In the genomic region with DNA sequence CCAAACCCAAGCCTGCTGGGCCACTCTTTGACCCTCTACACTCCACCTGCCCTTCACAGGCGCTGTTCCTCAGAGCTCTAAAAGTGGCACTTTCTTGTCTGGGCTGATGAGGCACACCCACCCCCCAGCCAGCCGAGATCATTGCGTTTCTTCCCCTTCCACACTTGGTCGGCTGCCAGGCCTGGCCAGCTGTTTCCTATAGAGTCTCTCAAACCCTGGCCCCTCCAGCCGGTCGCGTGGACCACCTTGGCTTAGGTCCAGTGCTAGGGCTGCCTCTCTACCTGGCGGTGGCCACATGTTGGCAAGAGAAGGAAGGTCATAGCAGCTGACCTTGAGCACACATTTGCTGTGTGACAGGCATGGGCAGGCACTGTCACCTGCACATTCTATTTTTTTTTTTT, we compare ENCODE assay signal across 11 cellular contexts.
DNase-seq lines count a peak whose midpoint lies in the region; ATAC-seq, FAIRE-seq and TF ChIP-seq lines count a peak whose summit lies in the region.
"Had no signal": no experiment of that assay in that cellular context is flagged by ENCODE, and none has a peak within 500 bp of the region (broad histone marks: within the 10 kb centered on the region; RNA-seq: fewer than 3 reads in every experiment).

No MANE protein-coding gene starts in this region.

- H3K4me1 Mint-ChIP-seq in CD14-positive monocyte (peaks cover 51% of the 10 kb centered on the region), glutamatergic neuron (ENCODE audit: low read depth, unreplicated experiment) (peaks cover 1% of the 10 kb centered on the region)

- H3K9ac ChIP-seq in smooth muscle cell (ENCODE audit: low read depth), result no peak overlapping the region

- H3K4me1 ChIP-seq in pancreas (peaks cover 7 to 18% (median 15%) of the 10 kb centered on the region in 3 donors), smooth muscle cell (ENCODE audit: low read depth) (no peaks in the 10 kb centered on the region)
- H3K4me1 ChIP-seq: prostate gland had no signal

- peaks cover 54% of the 10 kb centered on the region for H4K20me1 ChIP-seq in smooth muscle cell (ENCODE audit: low read depth)

- H3K4me2 ChIP-seq in smooth muscle cell, result no peak overlapping the region

- intact Hi-C loops in CD14-positive monocyte (cut with micrococcal nuclease) (loop anchor here in 1 of 2 donors (2.0 kb wide), 1 partner anchor 19 kb away; no protein-coding TSS in a partner anchor), pancreas (cut with DNase I) (no loop called here)

- H3K27me3 ChIP-seq in pancreas, result no peaks in the 10 kb centered on the region
- H3K27me3 ChIP-seq in smooth muscle cell (ENCODE audit: low read depth), result no peaks in the 10 kb centered on the region

- H3K4me3 Mint-ChIP-seq in CD14-positive monocyte (peak overlapping the region in 1 of 2 donors; percentile 84), glutamatergic neuron (ENCODE audit: unreplicated experiment) (no peak overlapping the region)
- H3K4me3 Mint-ChIP-seq: activated naive CD8-positive, alpha-beta T cell had no signal

- TF ChIP-seq CTCF in CD14-positive monocyte (IDR thresholded peaks at IDR 0.05) (no peak), fibroblast of villous mesenchyme (IDR thresholded peaks at IDR 0.05; ENCODE audit: insufficient read depth, low read depth, low read length) (no peak), pancreas (IDR thresholded peaks at IDR 0.05) (no peak), smooth muscle cell (IDR thresholded peaks at IDR 0.05; ENCODE audit: borderline replicate concordance, insufficient read depth, poor library complexity, severe bottlenecking) (no peak), glutamatergic neuron (IDR thresholded peaks at IDR 0.05; ENCODE audit: partially characterized antibody, unreplicated experiment) (no peak)

- H3K36me3 ChIP-seq in pancreas (peaks cover 0 to 14% (median 0%) of the 10 kb centered on the region in 3 donors), smooth muscle cell (ENCODE audit: low read depth) (no peaks in the 10 kb centered on the region)
- H3K36me3 ChIP-seq: prostate gland had no signal

- peak in 3 of 4 donors; percentile 42 to 58 (median 50) for ATAC-seq in pancreas
- no peak for ATAC-seq in HG03521 (IDR thresholded peaks at IDR 0.05; ENCODE audit: unreplicated experiment)

- H3K4me3 ChIP-seq in fibroblast of villous mesenchyme (ENCODE audit: low read depth, low read length) (no peak overlapping the region), pancreas (no peak overlapping the region), smooth muscle cell (no peak overlapping the region)
- H3K4me3 ChIP-seq: prostate gland had no signal

- H3K27me3 Mint-ChIP-seq in CD14-positive monocyte (ENCODE audit: low read depth in 3 of 3) (peaks cover 0 to 3% (median 0%) of the 10 kb centered on the region in 3 donors), glutamatergic neuron (ENCODE audit: unreplicated experiment) (peaks cover 10% of the 10 kb centered on the region)
- H3K27me3 Mint-ChIP-seq: activated naive CD8-positive, alpha-beta T cell had no signal

- H3K9me3 Mint-ChIP-seq in CD14-positive monocyte (no peaks in the 10 kb centered on the region), glutamatergic neuron (ENCODE audit: unreplicated experiment) (peaks cover 17% of the 10 kb centered on the region)

- 14 to 18% methylated on average over 8 of the region's 8 CpGs for WGBS in pancreas, 2 donors
- 93% methylated on average over 8 of the region's 8 CpGs for WGBS in smooth muscle cell (ENCODE audit: low lambda C conversion rate)

- H3K79me2 ChIP-seq in smooth muscle cell (ENCODE audit: low read depth), result peaks cover 3% of the 10 kb centered on the region

- peak overlapping the region in 1 of 4 donors; percentile 27 for H3K27ac ChIP-seq in pancreas
- H3K27ac ChIP-seq in smooth muscle cell (ENCODE audit: low read depth), result no peak overlapping the region
- H3K27ac ChIP-seq: prostate gland had no signal

- H3K27ac Mint-ChIP-seq in CD14-positive monocyte, result peak overlapping the region; percentile 70 to 95 (median 82)
- H3K27ac Mint-ChIP-seq in glutamatergic neuron (ENCODE audit: unreplicated experiment), result no peak overlapping the region
- H3K27ac Mint-ChIP-seq: activated naive CD8-positive, alpha-beta T cell had no signal

- no peak for FAIRE-seq in pancreas (lab: Jason Lieb, UNC)

- no peak overlapping the region for H2AFZ ChIP-seq in smooth muscle cell (ENCODE audit: low read depth)

- no peaks in the 10 kb centered on the region for H3F3A ChIP-seq in smooth muscle cell (ENCODE audit: low read depth)

- no peaks in the 10 kb centered on the region for H3K9me3 ChIP-seq in pancreas
- no peaks in the 10 kb centered on the region for H3K9me3 ChIP-seq in smooth muscle cell (replicated peaks; ENCODE audit: low read depth)
- H3K9me3 ChIP-seq: prostate gland had no signal

- DNase-seq in CD14-positive monocyte (ENCODE audit: low spot score) (peak; percentile 72), NCI-H2171 (lab: John Stamatoyannopoulos, UW) (peak; percentile 63), fibroblast of villous mesenchyme (ENCODE audit: low read depth) (peak; percentile 14), pancreas (peak; percentile 34 to 86 (median 65)), smooth muscle cell (lab: John Stamatoyannopoulos, UW; ENCODE audit: unreplicated experiment) (no peak), glutamatergic neuron (no peak)
- DNase-seq in stimulated activated naive CD4-positive, alpha-beta T cell (lab: John Stamatoyannopoulos, UW), result no peak
- DNase-seq: NCI-H2107 had no signal

- H3K36me3 Mint-ChIP-seq in CD14-positive monocyte (peaks cover 31 to 62% of the 10 kb centered on the region in 2 donors), glutamatergic neuron (ENCODE audit: unreplicated experiment) (no peaks in the 10 kb centered on the region)
- H3K36me3 Mint-ChIP-seq: activated naive CD8-positive, alpha-beta T cell had no signal

Comparison
In these comparisons a context has a peak if more than half of its experiments do, and no peak if none do; other contexts are left out.
1. DNase-seq: peak in CD14-positive monocyte (single experiment), NCI-H2171 (single experiment), fibroblast of villous mesenchyme (single experiment) and pancreas (6 of 6); none in stimulated activated naive CD4-positive, alpha-beta T cell (0 of 6), smooth muscle cell (single experiment) and glutamatergic neuron (single experiment).